Comparison of ENCODE assay signal across 8 cellular contexts in the genomic region with DNA sequence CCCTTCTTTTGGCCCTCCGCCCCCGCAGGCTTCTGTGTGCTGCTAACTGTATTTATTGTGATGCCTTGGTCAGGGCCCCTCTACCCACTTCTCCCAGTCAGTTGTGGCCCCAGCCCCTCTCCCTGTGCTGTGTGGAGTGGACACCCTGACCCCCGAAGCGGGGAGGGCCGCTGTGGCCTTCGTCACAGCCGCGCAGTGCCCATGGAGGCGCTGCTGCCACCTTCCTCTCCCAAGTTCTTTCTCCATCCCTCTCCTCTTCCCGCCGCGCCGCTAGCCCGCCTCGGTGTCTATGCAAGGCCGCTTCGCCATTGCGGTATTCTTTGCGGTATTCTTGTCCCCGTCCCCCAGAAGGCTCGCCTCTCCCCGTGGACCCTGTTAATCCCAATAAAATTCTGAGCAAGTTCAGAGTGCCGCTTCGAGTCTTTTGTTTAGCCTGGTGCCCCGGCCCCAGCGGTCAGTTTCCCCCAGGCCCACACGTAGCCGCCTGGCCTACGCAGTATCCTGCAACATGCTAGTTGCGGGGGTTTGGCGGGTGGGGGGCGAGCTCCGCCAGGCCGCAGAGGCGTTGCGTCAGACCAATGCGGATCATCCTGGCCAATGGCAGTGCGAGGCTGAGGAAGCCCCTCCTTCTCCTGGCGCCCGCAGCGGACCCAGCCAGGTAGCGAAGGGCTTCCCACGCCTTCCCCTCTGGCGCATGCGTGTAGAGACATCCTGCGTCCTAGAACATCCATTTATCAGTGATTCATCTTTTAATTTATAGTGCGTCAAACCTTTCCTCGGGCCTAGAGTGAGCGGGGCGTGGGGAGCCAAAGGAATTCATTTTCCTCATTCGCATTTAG. TPM values are rescaled to one million over a fixed set of nuclear protein-coding genes. Genes with fewer than 3 reads are reported as not detected.
DNase-seq lines count a peak whose midpoint lies in the region; ATAC-seq and TF ChIP-seq lines count a peak whose summit lies in the region.

No MANE protein-coding gene starts in this region.

- no peak overlapping the region for H3K23ac ChIP-seq in mesenchymal stem cell (ENCODE audit: low read length in 2 of 2)

- H4K8ac ChIP-seq in mesenchymal stem cell (ENCODE audit: low read length) = peak overlapping the region; percentile 75

- H3K9me3 ChIP-seq in mesenchymal stem cell (ENCODE audit: control insufficient read depth, low read length) = no peaks in the 10 kb centered on the region

- H3K14ac ChIP-seq in mesenchymal stem cell (ENCODE audit: low read length in 2 of 2) = peak overlapping the region in 1 of 2 experiments; percentile 28

- WGBS in mesenchymal stem cell = 30% methylated on average over 41 of the region's 51 CpGs

- peak overlapping the region; percentile 97 for H3K9ac ChIP-seq in mesenchymal stem cell (ENCODE audit: low read length)

- no peak for TF ChIP-seq CTCF in 22Rv1 (IDR thresholded peaks at IDR 0.05)

- peak; percentile 74 for DNase-seq in NCI-H2107 treated with DMSO at 0.1 percent for 48 hours (lab: John Stamatoyannopoulos, UW; ENCODE audit: unreplicated experiment)
- peak; percentile 79 for DNase-seq in activated CD8-positive, alpha-beta memory T cell treated with anti-CD3 and anti-CD28 coated beads, Interleukin-2, amount 50 U/mL, for 1 hour (ENCODE audit: extremely low read depth)
- peak; percentile 69 to 74 (median 72) for DNase-seq in effector memory CD8-positive, alpha-beta T cell
- DNase-seq in mesenchymal stem cell = peak; percentile 83
- DNase-seq in stimulated activated CD4-positive, alpha-beta T cell treated with anti-CD3 and anti-CD28 coated beads, TNF-alpha, amount 100 ng/mL, for 24 hours (ENCODE audit: low read depth in 3 of 3) = peak; percentile 60 to 79 (median 64)

- peaks cover 0 to 28% of the 10 kb centered on the region in 2 experiments for H3K27me3 ChIP-seq in mesenchymal stem cell (ENCODE audit: control insufficient read depth in 1 of 2, insufficient read depth in 1 of 2, low read length in 2 of 2)

- peak overlapping the region; percentile 39 for H4K91ac ChIP-seq in mesenchymal stem cell (ENCODE audit: low read length)

- peaks cover 33 to 40% of the 10 kb centered on the region in 2 experiments for H3K36me3 ChIP-seq in mesenchymal stem cell (ENCODE audit: control insufficient read depth in 1 of 2, insufficient read depth in 2 of 2, low read depth in 1 of 2, low read length in 2 of 2)

- peak overlapping the region; percentile 82 for H3K4me2 ChIP-seq in mesenchymal stem cell (ENCODE audit: low read length, poor library complexity, severe bottlenecking)

- H3K79me1 ChIP-seq in mesenchymal stem cell (replicated peaks; ENCODE audit: low read length, poor library complexity, severe bottlenecking) = peaks cover 5% of the 10 kb centered on the region

- no peak overlapping the region for H2BK120ac ChIP-seq in mesenchymal stem cell (ENCODE audit: low read depth, low read length)

- H2BK12ac ChIP-seq in mesenchymal stem cell (ENCODE audit: low read length in 2 of 2) = no peak overlapping the region

- no peak overlapping the region for H2BK5ac ChIP-seq in mesenchymal stem cell (ENCODE audit: low read depth, low read length, poor library complexity, severe bottlenecking)

- H3K27ac ChIP-seq in 22Rv1 = peak overlapping the region; percentile 85
- H3K27ac ChIP-seq in mesenchymal stem cell (ENCODE audit: low read length, poor library complexity, severe bottlenecking) = peak overlapping the region; percentile 29

- no peak overlapping the region for H2BK15ac ChIP-seq in mesenchymal stem cell (ENCODE audit: low read depth, poor library complexity, severe bottlenecking)

- H3K27ac Mint-ChIP-seq in effector memory CD8-positive, alpha-beta T cell = peak overlapping the region; percentile 99

- no peaks in the 10 kb centered on the region for H3K9me3 Mint-ChIP-seq in effector memory CD8-positive, alpha-beta T cell

- H3K4me1 Mint-ChIP-seq in effector memory CD8-positive, alpha-beta T cell (ENCODE audit: low read depth in 2 of 2) = peaks cover 33% of the 10 kb centered on the region in 2 donors

- peaks cover 61% of the 10 kb centered on the region for H3K36me3 Mint-ChIP-seq in effector memory CD8-positive, alpha-beta T cell (ENCODE audit: insufficient read depth)

- H2AFZ ChIP-seq in mesenchymal stem cell (ENCODE audit: low read depth, low read length) = no peak overlapping the region

- peak overlapping the region; percentile 26 to 75 for H3K4ac ChIP-seq in mesenchymal stem cell (ENCODE audit: low read depth in 1 of 2, low read length in 2 of 2)

- peak overlapping the region; percentile 90 to 93 for H3K4me3 Mint-ChIP-seq in effector memory CD8-positive, alpha-beta T cell

- peaks cover 12% of the 10 kb centered on the region for H3K4me1 ChIP-seq in mesenchymal stem cell (ENCODE audit: control insufficient read depth, insufficient read depth, low read depth, low read length)

- peak overlapping the region in 1 of 2 experiments; percentile 70 for H3K4me3 ChIP-seq in mesenchymal stem cell (ENCODE audit: insufficient read depth in 1 of 2, low read depth in 1 of 2, low read length in 2 of 2)

- H2AK5ac ChIP-seq in mesenchymal stem cell (ENCODE audit: low read length, severe bottlenecking) = no peak overlapping the region

- no peaks in the 10 kb centered on the region for H3K27me3 Mint-ChIP-seq in effector memory CD8-positive, alpha-beta T cell

- ATAC-seq in GM19372 (IDR thresholded peaks at IDR 0.05; ENCODE audit: low read depth, unreplicated experiment) (peak; percentile 69), GM21737 (IDR thresholded peaks at IDR 0.05; ENCODE audit: unreplicated experiment) (no peak)
- peak; percentile 64 for ATAC-seq in effector memory CD8-positive, alpha-beta T cell (replicated peaks)

- H3K18ac ChIP-seq in mesenchymal stem cell (ENCODE audit: low read depth in 1 of 2, low read length in 2 of 2) = peak overlapping the region; percentile 21 to 40

RNA-seq across cellular contexts. Expression of gene KANTR, which starts 5.6 kb away (rescaled TPM):
- polyA plus RNA-seq in mesenchymal stem cell (2013, experiment 1 of 2) = 2.6 TPM
- polyA plus RNA-seq in mesenchymal stem cell (2013, experiment 2 of 2) = 2.6 TPM

RNA-seq across cellular contexts. Expression of gene TSPYL2, which starts 6.2 kb away (rescaled TPM):
- 31.2 TPM for polyA plus RNA-seq in mesenchymal stem cell (2013, experiment 1 of 2)
- polyA plus RNA-seq in mesenchymal stem cell (2013, experiment 2 of 2) = 28.6 TPM

RNA-seq across cellular contexts. Expression of gene GPR173, which starts 39.8 kb away (rescaled TPM):
- polyA plus RNA-seq in mesenchymal stem cell (2013, experiment 1 of 2) = 2.8 TPM
- 3.0 TPM for polyA plus RNA-seq in mesenchymal stem cell (2013, experiment 2 of 2)
